ENCODE assay signal across 9 cellular contexts in genomic region chr3:31232049-31233040, GRCh38.
A peak's percentile ranks its signal among the peaks of the same experiment; 100 is the strongest.
DNase-seq lines count a peak whose midpoint lies in the region; ATAC-seq and TF ChIP-seq lines count a peak whose summit lies in the region.
"Had no signal": no experiment of that assay in that cellular context is flagged by ENCODE, and none has a peak within 500 bp of the region (broad histone marks: within the 10 kb centered on the region; RNA-seq: fewer than 3 reads in every experiment).

No MANE protein-coding gene starts in this region.

- ATAC-seq in Right ventricle myocardium inferior (peak; percentile 63), esophagus mucosa (peak; percentile 44), upper lobe of right lung (peak; percentile 84), SK-N-SH treated with all-trans-retinoic acid at 6 μM for 48 hours (no peak), PC-3 (no peak), HG03460 (IDR thresholded peaks at IDR 0.05; ENCODE audit: unreplicated experiment) (no peak)

- peak overlapping the region in 1 of 2 donors; percentile 35 for H3K27ac ChIP-seq in right atrium auricular region
- peak overlapping the region; percentile 44 for H3K27ac ChIP-seq in upper lobe of right lung
- H3K27ac ChIP-seq in PC-3 (ENCODE audit: low read length), result no peak overlapping the region

- H2AFZ ChIP-seq in PC-3 (ENCODE audit: low read length), result no peak overlapping the region

- intact Hi-C loops in Right ventricle myocardium inferior (cut with DNase I), result no loop called here
- intact Hi-C loops in upper lobe of right lung (cut with DNase I), result no loop called here
- intact Hi-C loops in PC-3 (cut with micrococcal nuclease), result no loop called here

- TF ChIP-seq CTCF in right atrium auricular region (IDR thresholded peaks at IDR 0.05) (no peak), upper lobe of right lung (IDR thresholded peaks at IDR 0.05) (no peak), PC-3 (conservative IDR thresholded peaks at IDR 0.05; ENCODE audit: low read depth, low read length) (no peak)

- no peaks in the 10 kb centered on the region for H3K79me2 ChIP-seq in PC-3 (ENCODE audit: low read length)

- no peak overlapping the region for H3K4me2 ChIP-seq in PC-3 (ENCODE audit: low read length)

- BruUV-seq in PC-3 (replicated peaks; lab: Mats Ljungman, UMichigan), result no TSS peak

- no peaks in the 10 kb centered on the region for H3F3A ChIP-seq in PC-3 (ENCODE audit: low read length, unreplicated experiment)

- POLR2A ChIA-PET in PC-3 (lab: Charles Lee; ENCODE audit: unreplicated experiment), result no interaction called here

- H3K36me3 ChIP-seq in right atrium auricular region, result no peaks in the 10 kb centered on the region
- no peaks in the 10 kb centered on the region for H3K36me3 ChIP-seq in upper lobe of right lung
- H3K36me3 ChIP-seq in PC-3 (ENCODE audit: low read depth, low read length), result no peaks in the 10 kb centered on the region

- H3K4me3 ChIP-seq in right atrium auricular region (no peak overlapping the region), upper lobe of right lung (no peak overlapping the region), PC-3 (ENCODE audit: low read length) (no peak overlapping the region)

- H3K9me2 ChIP-seq in PC-3 (replicated peaks; ENCODE audit: low read length), result no peaks in the 10 kb centered on the region

- H3K27me3 ChIP-seq in right atrium auricular region (no peaks in the 10 kb centered on the region), upper lobe of right lung (no peaks in the 10 kb centered on the region), PC-3 (ENCODE audit: low read length) (no peaks in the 10 kb centered on the region)

- H3K9me3 ChIP-seq in right atrium auricular region (no peaks in the 10 kb centered on the region), upper lobe of right lung (no peaks in the 10 kb centered on the region), PC-3 (ENCODE audit: low read length) (no peaks in the 10 kb centered on the region)

- DNase-seq in Right ventricle myocardium inferior (ENCODE audit: missing footprints) (no peak), right atrium auricular region (ENCODE audit: low spot score) (no peak), NOMO-1 (lab: John Stamatoyannopoulos, UW; ENCODE audit: unreplicated experiment in 2 of 2) (peak; percentile 88 to 96), upper lobe of right lung (no peak), PC-3 (no peak)
- DNase-seq: NK-92 treated with Interleukin-12 subunit alpha and Interleukin-12 subunit beta, amount 100 ng/mL, for 24 hours had no signal

- H3K9ac ChIP-seq in PC-3 (ENCODE audit: low read length), result no peak overlapping the region

- H4K20me1 ChIP-seq in PC-3 (ENCODE audit: low read length), result no peaks in the 10 kb centered on the region

- H3K4me1 ChIP-seq in right atrium auricular region (no peaks in the 10 kb centered on the region), upper lobe of right lung (peaks cover 6% of the 10 kb centered on the region), PC-3 (ENCODE audit: insufficient read depth, low read length) (no peaks in the 10 kb centered on the region)

- CTCF ChIA-PET in PC-3 (lab: Charles Lee), result no interaction called here

TF ChIP-seq in SK-N-SH treated with all-trans-retinoic acid at 6 μM for 48 hours, 23 proteins besides CTCF, POLR2A, EP300 and RAD21:
- TF ChIP-seq ZC3H10 (CRISPR knock-in tag; IDR thresholded peaks at IDR 0.05) (no peak), TOX (CRISPR knock-in tag; IDR thresholded peaks at IDR 0.05; ENCODE audit: borderline replicate concordance) (no peak), ARNTL (CRISPR knock-in tag; IDR thresholded peaks at IDR 0.05; ENCODE audit: borderline replicate concordance, low read depth) (no peak), PATZ1 (CRISPR knock-in tag; IDR thresholded peaks at IDR 0.05; ENCODE audit: borderline replicate concordance) (no peak), SNAI2 (CRISPR knock-in tag; IDR thresholded peaks at IDR 0.05) (no peak), ESRRG (CRISPR knock-in tag; IDR thresholded peaks at IDR 0.05) (no peak), RARB (CRISPR knock-in tag; IDR thresholded peaks at IDR 0.05) (no peak)
TF ChIP-seq in SK-N-SH treated with all-trans-retinoic acid at 6 μM for 48 hours: peak in this region for 0.

Comparison
In these comparisons a context has a peak if more than half of its experiments do, and no peak if none do; other contexts are left out.
1. ATAC-seq: peak in Right ventricle myocardium inferior (single experiment), esophagus mucosa (single experiment) and upper lobe of right lung (single experiment); none in SK-N-SH treated with all-trans-retinoic acid at 6 μM for 48 hours (single experiment), PC-3 (single experiment) and HG03460 (single experiment).
2. DNase-seq: peak in NOMO-1 (2 of 2); none in Right ventricle myocardium inferior (single experiment), right atrium auricular region (single experiment), upper lobe of right lung (single experiment) and PC-3 (single experiment).